8 cellular contexts compared by ENCODE assay signal in the genomic region with DNA sequence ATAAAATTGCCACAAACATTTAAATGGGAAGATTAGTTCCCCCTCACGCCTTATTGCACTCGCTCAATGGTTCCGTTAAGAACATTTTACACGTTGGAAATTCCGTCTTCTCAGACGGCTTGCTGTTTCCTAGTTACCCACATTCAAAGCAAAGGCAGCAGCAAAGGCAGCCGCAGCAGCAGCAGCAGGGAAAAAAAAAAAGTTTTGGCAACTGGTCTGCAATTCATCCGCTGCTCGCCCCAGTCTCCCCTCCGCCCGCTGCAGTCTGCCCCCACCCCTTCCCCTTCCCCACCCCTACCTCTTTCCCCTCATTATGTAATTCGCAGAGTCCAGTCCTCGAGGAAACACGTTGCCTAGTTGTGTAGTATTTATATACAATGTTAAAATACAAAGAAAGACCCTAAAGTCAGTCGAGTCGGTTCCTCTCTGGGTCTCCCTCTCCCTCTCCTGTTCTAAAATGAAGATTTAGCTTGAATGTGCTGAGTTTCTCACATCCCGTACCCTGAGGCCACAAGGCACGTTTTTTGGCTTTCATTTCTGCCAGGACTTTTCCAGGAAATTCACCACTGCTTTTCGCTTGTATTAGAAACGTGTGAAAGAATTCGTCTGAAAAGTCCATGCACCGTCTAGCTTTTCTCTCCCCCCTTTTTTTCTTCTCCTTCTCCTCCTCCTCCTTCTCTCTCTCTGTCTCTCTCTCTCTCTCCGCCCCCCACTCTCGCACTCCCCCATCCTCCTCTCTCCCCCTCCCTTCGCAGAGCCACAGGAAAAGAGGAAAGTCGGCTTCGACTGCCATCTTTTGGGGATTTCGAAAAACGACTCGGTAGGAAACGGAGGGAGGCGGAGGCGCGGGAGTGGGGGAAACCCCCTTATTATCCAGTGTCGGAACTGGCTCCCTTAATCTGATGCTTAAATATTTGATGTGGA.
A peak's percentile ranks its signal among the peaks of the same experiment; 100 is the strongest.
DNase-seq lines count a peak whose midpoint lies in the region; ATAC-seq and TF ChIP-seq lines count a peak whose summit lies in the region.

No MANE protein-coding gene starts in this region.

- ATAC-seq in GM19463 (IDR thresholded peaks at IDR 0.05; ENCODE audit: unreplicated experiment): no peak
- no peak for ATAC-seq in GM21360 (IDR thresholded peaks at IDR 0.05; ENCODE audit: unreplicated experiment)

- peak overlapping the region; percentile 51 to 77 (median 58) for H3K4me3 ChIP-seq in esophagus squamous epithelium
- H3K4me3 ChIP-seq in mucosa of rectum (ENCODE audit: low read length in 2 of 2): peak overlapping the region; percentile 17 to 39

- H3K27ac ChIP-seq in esophagus squamous epithelium: peak overlapping the region; percentile 78 to 92 (median 88)
- H3K27ac ChIP-seq in mucosa of rectum (ENCODE audit: low read depth in 2 of 2, low read length in 2 of 2): peak overlapping the region; percentile 48 to 72

- H3K9ac ChIP-seq in mucosa of rectum (ENCODE audit: low read depth in 1 of 2, low read length in 2 of 2): peak overlapping the region in 1 of 2 donors; percentile 1

- DNase-seq in DMS153 treated with DMSO at 0.1 percent for 48 hours (lab: John Stamatoyannopoulos, UW; ENCODE audit: unreplicated experiment) (peak; percentile 71), MV-4-11 (lab: John Stamatoyannopoulos, UW) (peak; percentile 58), SK-MEL-5 (ENCODE audit: low read depth, low spot score) (peak; percentile 94), esophagus squamous epithelium (lab: John Stamatoyannopoulos, UW) (no peak), ureter (ENCODE audit: low spot score) (peak; percentile 87)

- no peak for TF ChIP-seq POLR2A in esophagus squamous epithelium (IDR thresholded peaks at IDR 0.05)

- H3K27me3 ChIP-seq in esophagus squamous epithelium (peaks cover 0 to 46% (median 0%) of the 10 kb centered on the region in 4 donors), mucosa of rectum (ENCODE audit: control insufficient read depth in 2 of 2, insufficient read depth in 2 of 2, low read length in 2 of 2) (peaks cover 34 to 58% of the 10 kb centered on the region in 2 donors)

- intact Hi-C loops in esophagus squamous epithelium (cut with DNase I): loop anchor here (5.0 to 10.0 kb wide), 2 partner anchors 138 to 820 kb away; a partner anchor contains a TSS

- in situ Hi-C loops in SK-MEL-5 (cut with HindIII; ENCODE audit: low pct_unique_long_range_greater_than_20kb, low sequenced_read_pairs): no loop called here

- H3K9me3 ChIP-seq in esophagus squamous epithelium (no peaks in the 10 kb centered on the region), mucosa of rectum (ENCODE audit: control insufficient read depth in 2 of 2, low read length in 2 of 2) (no peaks in the 10 kb centered on the region)

- H3K36me3 ChIP-seq in esophagus squamous epithelium (peaks cover 0 to 25% (median 0%) of the 10 kb centered on the region in 3 donors), mucosa of rectum (ENCODE audit: control insufficient read depth in 2 of 2, insufficient read depth in 2 of 2, low read length in 2 of 2) (no peaks in the 10 kb centered on the region)

- WGBS in esophagus squamous epithelium, 2 donors: 1% methylated on average over 26 to 31 of the region's 35 CpGs

- TF ChIP-seq CTCF in esophagus squamous epithelium (IDR thresholded peaks at IDR 0.05): peak in 4 of 6 experiments; percentile 25 to 47 (median 40)

- H3K4me1 ChIP-seq in esophagus squamous epithelium (peaks cover 8 to 54% (median 10%) of the 10 kb centered on the region in 3 donors), mucosa of rectum (ENCODE audit: control insufficient read depth in 2 of 2, insufficient read depth in 2 of 2, low read length in 2 of 2) (peaks cover 0 to 8% of the 10 kb centered on the region in 2 donors)
